In the genomic region with DNA sequence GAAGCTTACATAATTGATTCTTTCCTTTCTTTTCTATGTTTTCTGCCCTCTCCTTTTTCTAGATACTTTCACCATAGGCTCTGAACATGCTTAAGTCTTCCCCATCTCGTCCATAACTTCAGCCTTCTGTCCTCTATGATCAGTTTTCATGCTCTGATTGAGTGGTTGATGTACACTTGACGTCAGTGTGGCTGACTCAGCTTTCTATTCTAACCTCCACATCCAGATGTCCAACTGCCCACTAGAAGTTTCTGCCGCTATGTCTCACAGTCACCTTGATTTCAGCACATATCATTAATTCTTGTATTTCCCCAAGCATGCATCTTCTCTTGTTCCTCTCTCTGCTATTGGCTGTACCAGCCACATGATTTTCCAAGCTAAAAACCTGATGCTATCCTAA, we compare ENCODE assay signal across 19 cellular contexts. TPM values are rescaled to one million over a fixed set of nuclear protein-coding genes. Genes with fewer than 3 reads are reported as not detected.
"Had no signal": no experiment of that assay in that cellular context is flagged by ENCODE, and none has a peak within 500 bp of the region (broad histone marks: within the 10 kb centered on the region; RNA-seq: fewer than 3 reads in every experiment).

No MANE protein-coding gene starts in this region.

- H3K27me3 ChIP-seq: breast epithelium, heart right ventricle, transverse colon, vagina had no signal

- DNase-seq: activated CD4-positive, alpha-beta T cell treated with anti-CD3 and anti-CD28 coated beads, Interleukin-2, amount 10 ng/mL, durations not matched to agents 7 days and 5 days; activated CD8-positive, alpha-beta memory T cell treated with anti-CD3 and anti-CD28 coated beads, Interleukin-2, amount 50 U/mL, for 48 hours; activated gamma-delta T cell treated with Interleukin-2 at 50 U/mL for 16 hours; activated naive CD8-positive, alpha-beta T cell treated with anti-CD3 and anti-CD28 coated beads, Interleukin-2, amount 10 ng/mL, durations not matched to agents 7 days and 5 days; activated T-cell treated with anti-CD3 and anti-CD28 coated beads, Interleukin-2, amount 50 U/mL, for 72 hours; anterior cingulate cortex; cerebellar nuclear complex; effector CD8-positive, alpha-beta T cell; heart right ventricle; mesendoderm; nucleus accumbens; posterior cingulate gyrus; retina; stimulated activated CD4-positive, alpha-beta T cell treated with anti-CD3 and anti-CD28 coated beads, Interleukin-2, amount 100 ng/mL, for 48 hours; stimulated activated naive CD4-positive, alpha-beta T cell; transverse colon had no signal

- H3K9me3 ChIP-seq: breast epithelium, heart right ventricle, transverse colon, vagina had no signal

- ATAC-seq: activated T-cell treated with anti-CD3 and anti-CD28 coated beads, Interleukin-2, amount 50 U/mL, for 72 hours had no signal

- H3K27ac ChIP-seq: breast epithelium, transverse colon, vagina had no signal

- H3K4me1 ChIP-seq: breast epithelium, transverse colon, vagina had no signal

- H3K4me3 ChIP-seq: breast epithelium, heart right ventricle, transverse colon, vagina had no signal

- H3K36me3 ChIP-seq: breast epithelium, transverse colon, vagina had no signal

- FAIRE-seq: frontal cortex had no signal

RNA-seq across cellular contexts. Expression of gene CDK14, which starts 15.0 kb away (rescaled TPM):
- total RNA-seq: activated CD4-positive, alpha-beta T cell treated with anti-CD3 and anti-CD28 coated beads, Interleukin-2, amount 10 ng/mL, durations not matched to agents 7 days and 5 days had no signal
